ENCODE assay signal across 2 cellular contexts in genomic region chr19:38953677-38954076, GRCh38.
TF ChIP-seq lines count a peak whose summit lies in the region.

No MANE protein-coding gene starts in this region.

TF ChIP-seq in A549, 52 proteins besides CTCF, POLR2A, EP300 and RAD21:
- no peak for TF ChIP-seq EHMT2 (IDR thresholded peaks at IDR 0.05; ENCODE audit: low read depth)
- no peak for TF ChIP-seq GATA3 (IDR thresholded peaks at IDR 0.05; ENCODE audit: borderline replicate concordance)
- TF ChIP-seq KDM5A (IDR thresholded peaks at IDR 0.05), result no peak
- TF ChIP-seq FOSL2 (IDR thresholded peaks at IDR 0.05), result no peak
- TF ChIP-seq FOSL2 (CRISPR knock-in tag; IDR thresholded peaks at IDR 0.05), result no peak
- no peak for TF ChIP-seq JUN (IDR thresholded peaks at IDR 0.05)

TF ChIP-seq in HEK293, 187 proteins besides CTCF, POLR2A, EP300 and RAD21:
- TF ChIP-seq PATZ1 (tag by site-specific recombination; IDR thresholded peaks at IDR 0.05) (0 out of 2 replicates have a peak, but pooled peaks have one; percentile 9), ZNF473 (tag by site-specific recombination; IDR thresholded peaks at IDR 0.05) (no peak), ZNF248 (tag by site-specific recombination; IDR thresholded peaks at IDR 0.05) (0 out of 2 replicates have a peak, but pooled peaks have one; percentile 47), HIC1 (tag by site-specific recombination; IDR thresholded peaks at IDR 0.05) (peak; percentile 39; the same call in 1 of the 2 replicates), ZNF426 (tag by site-specific recombination; IDR thresholded peaks at IDR 0.05) (no peak), PRDM6 (tag by site-specific recombination; IDR thresholded peaks at IDR 0.05) (no peak), ZNF223 (tag by site-specific recombination; IDR thresholded peaks at IDR 0.05) (0 out of 2 replicates have a peak, but pooled peaks have one; percentile 25), PRDM1 (tag by site-specific recombination; IDR thresholded peaks at IDR 0.05) (peak; percentile 96), ZFHX2 (tag by site-specific recombination; conservative IDR thresholded peaks at IDR 0.05) (peak; percentile 99), ZNF18 (tag by site-specific recombination; IDR thresholded peaks at IDR 0.05) (0 out of 2 replicates have a peak, but pooled peaks have one; percentile 64), EGR2 (tag by site-specific recombination; IDR thresholded peaks at IDR 0.05; ENCODE audit: low read depth) (peak; percentile 100)
TF ChIP-seq in HEK293: peak in this region for 8.
